Comparison of ENCODE assay signal across 2 cellular contexts in the genomic region with DNA sequence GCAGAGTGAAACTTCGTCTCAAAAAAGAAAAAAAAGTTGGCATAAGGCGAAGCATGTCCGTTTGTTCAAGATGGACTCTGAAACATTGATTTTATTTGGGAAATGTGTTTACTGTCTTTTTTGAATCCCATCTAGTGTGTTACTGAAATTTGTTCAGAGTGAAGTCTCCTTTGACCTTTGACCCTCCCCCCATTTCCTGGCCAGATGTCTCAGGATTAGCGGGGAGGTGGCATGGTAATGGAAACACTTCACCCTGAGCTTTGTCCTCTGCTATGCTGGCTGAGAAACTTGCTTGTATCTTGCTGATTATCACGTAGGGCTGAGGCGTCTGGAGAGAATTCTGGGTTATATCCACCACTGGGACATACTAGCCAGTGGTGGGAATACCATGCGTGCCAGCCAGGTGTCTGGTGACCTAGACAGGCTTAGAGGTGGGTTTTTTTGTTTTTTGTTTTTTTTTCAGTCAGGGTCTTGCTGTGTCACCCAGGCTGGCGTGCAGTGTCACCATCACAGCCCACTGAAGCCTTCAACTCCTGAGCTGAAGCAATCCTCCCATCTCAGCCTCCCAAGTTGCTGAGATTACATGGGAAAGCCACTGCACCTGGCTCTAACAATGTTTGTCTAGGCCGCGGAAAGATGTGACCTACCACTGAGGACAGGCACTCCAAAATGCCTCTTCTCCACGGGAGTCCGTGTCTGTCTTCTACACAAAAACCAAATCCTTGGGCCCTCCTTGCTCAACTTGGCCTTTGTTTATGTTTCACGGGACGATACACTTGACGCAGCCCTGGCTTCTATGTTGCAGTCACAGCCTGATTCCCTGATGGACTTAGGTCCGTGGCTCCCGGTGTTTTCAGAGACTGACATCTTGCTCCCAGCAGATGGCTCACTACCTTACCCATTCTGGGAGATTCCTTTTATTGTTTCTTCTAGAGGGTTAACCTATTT.
A peak's percentile ranks its signal among the peaks of the same experiment; 100 is the strongest.
TF ChIP-seq lines count a peak whose summit lies in the region.

No MANE protein-coding gene starts in this region.

TF ChIP-seq in GM12878, 131 proteins besides CTCF, POLR2A, EP300 and RAD21:
- TF ChIP-seq NR2C1 (IDR thresholded peaks at IDR 0.05): peak; percentile 19; the same call in 1 of the 2 replicates
- TF ChIP-seq, protein P1, sequence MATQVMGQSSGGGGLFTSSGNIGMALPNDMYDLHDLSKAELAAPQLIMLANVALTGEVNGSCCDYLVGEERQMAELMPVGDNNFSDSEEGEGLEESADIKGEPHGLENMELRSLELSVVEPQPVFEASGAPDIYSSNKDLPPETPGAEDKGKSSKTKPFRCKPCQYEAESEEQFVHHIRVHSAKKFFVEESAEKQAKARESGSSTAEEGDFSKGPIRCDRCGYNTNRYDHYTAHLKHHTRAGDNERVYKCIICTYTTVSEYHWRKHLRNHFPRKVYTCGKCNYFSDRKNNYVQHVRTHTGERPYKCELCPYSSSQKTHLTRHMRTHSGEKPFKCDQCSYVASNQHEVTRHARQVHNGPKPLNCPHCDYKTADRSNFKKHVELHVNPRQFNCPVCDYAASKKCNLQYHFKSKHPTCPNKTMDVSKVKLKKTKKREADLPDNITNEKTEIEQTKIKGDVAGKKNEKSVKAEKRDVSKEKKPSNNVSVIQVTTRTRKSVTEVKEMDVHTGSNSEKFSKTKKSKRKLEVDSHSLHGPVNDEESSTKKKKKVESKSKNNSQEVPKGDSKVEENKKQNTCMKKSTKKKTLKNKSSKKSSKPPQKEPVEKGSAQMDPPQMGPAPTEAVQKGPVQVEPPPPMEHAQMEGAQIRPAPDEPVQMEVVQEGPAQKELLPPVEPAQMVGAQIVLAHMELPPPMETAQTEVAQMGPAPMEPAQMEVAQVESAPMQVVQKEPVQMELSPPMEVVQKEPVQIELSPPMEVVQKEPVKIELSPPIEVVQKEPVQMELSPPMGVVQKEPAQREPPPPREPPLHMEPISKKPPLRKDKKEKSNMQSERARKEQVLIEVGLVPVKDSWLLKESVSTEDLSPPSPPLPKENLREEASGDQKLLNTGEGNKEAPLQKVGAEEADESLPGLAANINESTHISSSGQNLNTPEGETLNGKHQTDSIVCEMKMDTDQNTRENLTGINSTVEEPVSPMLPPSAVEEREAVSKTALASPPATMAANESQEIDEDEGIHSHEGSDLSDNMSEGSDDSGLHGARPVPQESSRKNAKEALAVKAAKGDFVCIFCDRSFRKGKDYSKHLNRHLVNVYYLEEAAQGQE (IDR thresholded peaks at IDR 0.05; ENCODE audit: low read depth, low read length): no peak

TF ChIP-seq in liver, 16 proteins besides CTCF, POLR2A, EP300 and RAD21:
- TF ChIP-seq, protein P2, sequence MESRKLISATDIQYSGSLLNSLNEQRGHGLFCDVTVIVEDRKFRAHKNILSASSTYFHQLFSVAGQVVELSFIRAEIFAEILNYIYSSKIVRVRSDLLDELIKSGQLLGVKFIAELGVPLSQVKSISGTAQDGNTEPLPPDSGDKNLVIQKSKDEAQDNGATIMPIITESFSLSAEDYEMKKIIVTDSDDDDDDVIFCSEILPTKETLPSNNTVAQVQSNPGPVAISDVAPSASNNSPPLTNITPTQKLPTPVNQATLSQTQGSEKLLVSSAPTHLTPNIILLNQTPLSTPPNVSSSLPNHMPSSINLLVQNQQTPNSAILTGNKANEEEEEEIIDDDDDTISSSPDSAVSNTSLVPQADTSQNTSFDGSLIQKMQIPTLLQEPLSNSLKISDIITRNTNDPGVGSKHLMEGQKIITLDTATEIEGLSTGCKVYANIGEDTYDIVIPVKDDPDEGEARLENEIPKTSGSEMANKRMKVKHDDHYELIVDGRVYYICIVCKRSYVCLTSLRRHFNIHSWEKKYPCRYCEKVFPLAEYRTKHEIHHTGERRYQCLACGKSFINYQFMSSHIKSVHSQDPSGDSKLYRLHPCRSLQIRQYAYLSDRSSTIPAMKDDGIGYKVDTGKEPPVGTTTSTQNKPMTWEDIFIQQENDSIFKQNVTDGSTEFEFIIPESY (IDR thresholded peaks at IDR 0.05): peak; percentile 13
- TF ChIP-seq EGR1 (IDR thresholded peaks at IDR 0.05; ENCODE audit: low read depth in 2 of 2): peak; percentile 19 to 76
- TF ChIP-seq, protein P1 (IDR thresholded peaks at IDR 0.05): peak; percentile 29
- TF ChIP-seq HNF4A (conservative IDR thresholded peaks at IDR 0.05): peak; percentile 88 to 90
- TF ChIP-seq GABPA (IDR thresholded peaks at IDR 0.05 in 1 of 2, conservative IDR thresholded peaks at IDR 0.05 in 1 of 2): peak in 1 of 2 donors; percentile 44
- TF ChIP-seq YY1 (IDR thresholded peaks at IDR 0.05): peak; percentile 80
- peak; percentile 37 for TF ChIP-seq FOXA1 (IDR thresholded peaks at IDR 0.05)
- TF ChIP-seq, protein P3, sequence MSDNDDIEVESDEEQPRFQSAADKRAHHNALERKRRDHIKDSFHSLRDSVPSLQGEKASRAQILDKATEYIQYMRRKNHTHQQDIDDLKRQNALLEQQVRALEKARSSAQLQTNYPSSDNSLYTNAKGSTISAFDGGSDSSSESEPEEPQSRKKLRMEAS (IDR thresholded peaks at IDR 0.05): no peak
- TF ChIP-seq JUND (IDR thresholded peaks at IDR 0.05): peak; percentile 82
- TF ChIP-seq NR2F2 (IDR thresholded peaks at IDR 0.05): peak; percentile 92
- no peak for TF ChIP-seq TAF1 (conservative IDR thresholded peaks at IDR 0.05)
- TF ChIP-seq RXRA (IDR thresholded peaks at IDR 0.05): peak; percentile 77 to 81
- TF ChIP-seq SP1 (IDR thresholded peaks at IDR 0.05): peak; percentile 75
- TF ChIP-seq HNF4G (IDR thresholded peaks at IDR 0.05): peak; percentile 81
- no peak for TF ChIP-seq FOXA2 (IDR thresholded peaks at IDR 0.05)
- TF ChIP-seq, protein P4, sequence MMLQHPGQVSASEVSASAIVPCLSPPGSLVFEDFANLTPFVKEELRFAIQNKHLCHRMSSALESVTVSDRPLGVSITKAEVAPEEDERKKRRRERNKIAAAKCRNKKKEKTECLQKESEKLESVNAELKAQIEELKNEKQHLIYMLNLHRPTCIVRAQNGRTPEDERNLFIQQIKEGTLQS (IDR thresholded peaks at IDR 0.05): peak; percentile 24
